2 cellular contexts compared by ENCODE assay signal in genomic region chr15:55915221-55915620, GRCh38.
TF ChIP-seq lines count a peak whose summit lies in the region.

No MANE protein-coding gene starts in this region.

TF ChIP-seq in A549, 52 proteins besides CTCF, POLR2A, EP300 and RAD21:
- TF ChIP-seq MYC (IDR thresholded peaks at IDR 0.05; ENCODE audit: borderline replicate concordance, low read length) (no peak), HDAC2 (IDR thresholded peaks at IDR 0.05) (no peak), E2F6 (IDR thresholded peaks at IDR 0.05; ENCODE audit: borderline replicate concordance, low read depth) (no peak), MAX (IDR thresholded peaks at IDR 0.05) (no peak), REST (IDR thresholded peaks at IDR 0.05) (no peak), ESRRA (IDR thresholded peaks at IDR 0.05; ENCODE audit: borderline replicate concordance, low read length) (no peak), CEBPB (IDR thresholded peaks at IDR 0.05) (no peak), CBX2 (IDR thresholded peaks at IDR 0.05; ENCODE audit: borderline replicate concordance, low read depth) (no peak), SREBF2 (IDR thresholded peaks at IDR 0.05) (no peak), NFE2L2 (conservative IDR thresholded peaks at IDR 0.05; ENCODE audit: low read length) (no peak), RNF2 (IDR thresholded peaks at IDR 0.05; ENCODE audit: borderline replicate concordance, low read depth) (no peak)
TF ChIP-seq in A549: peak in this region for 0.

TF ChIP-seq in IMR-90, 13 proteins besides CTCF, POLR2A, EP300 and RAD21:
- TF ChIP-seq RFX5 (IDR thresholded peaks at IDR 0.05; ENCODE audit: low read depth, low read length), result no peak
- no peak for TF ChIP-seq MXI1 (IDR thresholded peaks at IDR 0.05; ENCODE audit: borderline replicate concordance, low read depth, low read length)
- no peak for TF ChIP-seq SMC3 (IDR thresholded peaks at IDR 0.05; ENCODE audit: low read depth, low read length)
- no peak for TF ChIP-seq CHD1 (IDR thresholded peaks at IDR 0.05; ENCODE audit: low read depth, low read length)
- TF ChIP-seq MAZ (IDR thresholded peaks at IDR 0.05; ENCODE audit: borderline replicate concordance, low read depth, low read length), result no peak
- TF ChIP-seq ELK1 (IDR thresholded peaks at IDR 0.05; ENCODE audit: borderline replicate concordance, low read depth, low read length), result no peak
- no peak for TF ChIP-seq RCOR1 (IDR thresholded peaks at IDR 0.05; ENCODE audit: insufficient replicate concordance, low read length)
- no peak for TF ChIP-seq USF2 (IDR thresholded peaks at IDR 0.05; ENCODE audit: low read depth, low read length)
- no peak for TF ChIP-seq MAFK (IDR thresholded peaks at IDR 0.05; ENCODE audit: low read depth, low read length)
- TF ChIP-seq NFE2L2 (IDR thresholded peaks at IDR 0.05; ENCODE audit: low read depth, low read length), result no peak
- no peak for TF ChIP-seq FOS (IDR thresholded peaks at IDR 0.05; ENCODE audit: low read depth, low read length)
- no peak for TF ChIP-seq CEBPB (IDR thresholded peaks at IDR 0.05; ENCODE audit: low read depth, low read length)
- TF ChIP-seq BHLHE40 (IDR thresholded peaks at IDR 0.05; ENCODE audit: low read depth, low read length), result no peak
TF ChIP-seq in IMR-90: peak in this region for 0.
